Comparison of ENCODE assay signal across 11 cellular contexts in genomic region chr7:81501220-81501619, GRCh38.
A peak's percentile ranks its signal among the peaks of the same experiment; 100 is the strongest.
DNase-seq lines count a peak whose midpoint lies in the region; ATAC-seq, FAIRE-seq and TF ChIP-seq lines count a peak whose summit lies in the region.
"Had no signal": no experiment of that assay in that cellular context is flagged by ENCODE, and none has a peak within 500 bp of the region (broad histone marks: within the 10 kb centered on the region; RNA-seq: fewer than 3 reads in every experiment).

No MANE protein-coding gene starts in this region.

- H3K9me3 Mint-ChIP-seq in nephron progenitor cell, result no peaks in the 10 kb centered on the region
- no peaks in the 10 kb centered on the region for H3K9me3 Mint-ChIP-seq in natural killer cell treated with Interleukin-12 subunit alpha and Interleukin-12 subunit beta and Interleukin-15 and Interleukin-18, amount 100 ng/mL, for 72 hours
- H3K9me3 Mint-ChIP-seq: activated naive CD8-positive, alpha-beta T cell treated with anti-CD3 and anti-CD28 coated beads, Interleukin-2, amount 10 ng/mL, durations not matched to agents 7 days and 5 days had no signal

- no peaks in the 10 kb centered on the region for H3F3A ChIP-seq in PC-9 (ENCODE audit: insufficient read depth, low read depth)

- no peak overlapping the region for H3K4me3 ChIP-seq in PC-9
- H3K4me3 ChIP-seq in sigmoid colon, result no peak overlapping the region
- H3K4me3 ChIP-seq: lower lobe of right lung had no signal

- H3K27me3 Mint-ChIP-seq in nephron progenitor cell (ENCODE audit: low read depth, poor library complexity), result no peaks in the 10 kb centered on the region
- no peaks in the 10 kb centered on the region for H3K27me3 Mint-ChIP-seq in natural killer cell treated with Interleukin-12 subunit alpha and Interleukin-12 subunit beta and Interleukin-15 and Interleukin-18, amount 100 ng/mL, for 72 hours
- H3K27me3 Mint-ChIP-seq: activated naive CD8-positive, alpha-beta T cell treated with anti-CD3 and anti-CD28 coated beads, Interleukin-2, amount 10 ng/mL, durations not matched to agents 7 days and 5 days had no signal

- no peaks in the 10 kb centered on the region for H3K36me3 Mint-ChIP-seq in nephron progenitor cell (ENCODE audit: low read depth)
- H3K36me3 Mint-ChIP-seq in natural killer cell treated with Interleukin-12 subunit alpha and Interleukin-12 subunit beta and Interleukin-15 and Interleukin-18, amount 100 ng/mL, for 72 hours, result no peaks in the 10 kb centered on the region
- H3K36me3 Mint-ChIP-seq: activated naive CD8-positive, alpha-beta T cell treated with anti-CD3 and anti-CD28 coated beads, Interleukin-2, amount 10 ng/mL, durations not matched to agents 7 days and 5 days had no signal

- no peak for TF ChIP-seq EP300 in sigmoid colon (IDR thresholded peaks at IDR 0.05)

- in situ Hi-C loops in ACHN (cut with HindIII; ENCODE audit: low pct_ligation_motif_present, low pct_unique_long_range_greater_than_20kb, low sequenced_read_pairs), result loop anchor here (25.0 kb wide), 2 partner anchors 211 to 461 kb away; no protein-coding TSS in a partner anchor

- WGBS in sigmoid colon, 2 donors, result 50 to 67% methylated on average over 2 of the region's 2 CpGs

- H3K27ac ChIP-seq in PC-9, result no peak overlapping the region
- peak overlapping the region in 1 of 4 donors; percentile 71 for H3K27ac ChIP-seq in sigmoid colon
- H3K27ac ChIP-seq: lower lobe of right lung had no signal

- H3K4me2 ChIP-seq in PC-9, result no peak overlapping the region

- intact Hi-C loops in PC-9 (cut with micrococcal nuclease; ENCODE audit: unreplicated experiment), result no loop called here
- intact Hi-C loops in sigmoid colon (cut with DNase I), result loop anchor here (5.0 kb wide), 2 partner anchors 446 to 516 kb away; no protein-coding TSS in a partner anchor

- H3K9me2 ChIP-seq in PC-9 (ENCODE audit: insufficient read depth), result no peaks in the 10 kb centered on the region

- no peak for ATAC-seq in natural killer cell treated with Interleukin-12 subunit alpha and Interleukin-12 subunit beta and Interleukin-15 and Interleukin-18, amount 100 ng/mL, for 72 hours
- ATAC-seq: lower lobe of right lung had no signal

- POLR2A ChIA-PET in PC-9 (lab: Charles Lee; ENCODE audit: unreplicated experiment), result interaction anchor here (0.7 kb wide), 1 partner anchor 1641 kb away, joined by 3 read pairs; no protein-coding TSS in a partner anchor

- no peaks in the 10 kb centered on the region; the same call in 1 of the 2 replicates for H3K9me3 ChIP-seq in PC-9 (ENCODE audit: insufficient read depth, low read depth)
- no peaks in the 10 kb centered on the region for H3K9me3 ChIP-seq in sigmoid colon
- H3K9me3 ChIP-seq: lower lobe of right lung had no signal

- H4K20me1 ChIP-seq in PC-9 (ENCODE audit: insufficient read depth), result no peaks in the 10 kb centered on the region

- H3K4me1 Mint-ChIP-seq in nephron progenitor cell, result peaks cover 8% of the 10 kb centered on the region
- no peaks in the 10 kb centered on the region for H3K4me1 Mint-ChIP-seq in natural killer cell treated with Interleukin-12 subunit alpha and Interleukin-12 subunit beta and Interleukin-15 and Interleukin-18, amount 100 ng/mL, for 72 hours (ENCODE audit: low read depth in 2 of 2)
- H3K4me1 Mint-ChIP-seq: activated naive CD8-positive, alpha-beta T cell treated with anti-CD3 and anti-CD28 coated beads, Interleukin-2, amount 10 ng/mL, durations not matched to agents 7 days and 5 days had no signal

- CTCF ChIA-PET in PC-9 (lab: Charles Lee), result interaction anchor here (0.5 to 3.3 kb wide), 5 partner anchors 18 to 1843 kb away, joined by 3 to 49 read pairs (median 3); no protein-coding TSS in a partner anchor

- H3K27me3 ChIP-seq in PC-9 (ENCODE audit: insufficient read depth, low read depth) (no peaks in the 10 kb centered on the region), sigmoid colon (no peaks in the 10 kb centered on the region)

- TF ChIP-seq CTCF in PC-9 (conservative IDR thresholded peaks at IDR 0.05) (0 out of 2 replicates have a peak, but pooled peaks have one; percentile 23), sigmoid colon (IDR thresholded peaks at IDR 0.05) (no peak), nephron progenitor cell (IDR thresholded peaks at IDR 0.05) (no peak)

- no peak overlapping the region for H3K27ac Mint-ChIP-seq in nephron progenitor cell
- no peak overlapping the region for H3K27ac Mint-ChIP-seq in natural killer cell treated with Interleukin-12 subunit alpha and Interleukin-12 subunit beta and Interleukin-15 and Interleukin-18, amount 100 ng/mL, for 72 hours
- H3K27ac Mint-ChIP-seq: activated naive CD8-positive, alpha-beta T cell treated with anti-CD3 and anti-CD28 coated beads, Interleukin-2, amount 10 ng/mL, durations not matched to agents 7 days and 5 days had no signal

- H3K4me1 ChIP-seq in PC-9 (replicated peaks; ENCODE audit: insufficient read depth) (peaks cover 10% of the 10 kb centered on the region), sigmoid colon (peaks cover 0 to 27% (median 20%) of the 10 kb centered on the region in 4 donors)
- H3K4me1 ChIP-seq: lower lobe of right lung had no signal

- no peak for FAIRE-seq in GM12891 (lab: Jason Lieb, UNC)

- no peak for TF ChIP-seq POLR2A in sigmoid colon (IDR thresholded peaks at IDR 0.05)
- no peak for TF ChIP-seq POLR2A in GM12891 (IDR thresholded peaks at IDR 0.05; ENCODE audit: low read depth, low read length)

- no peaks in the 10 kb centered on the region for H3K36me3 ChIP-seq in PC-9 (ENCODE audit: low read depth)
- H3K36me3 ChIP-seq in sigmoid colon, result no peaks in the 10 kb centered on the region
- H3K36me3 ChIP-seq: lower lobe of right lung had no signal

- no peaks in the 10 kb centered on the region for H3K79me2 ChIP-seq in PC-9 (ENCODE audit: low read depth)

- no peak overlapping the region for H3K4me3 Mint-ChIP-seq in nephron progenitor cell
- H3K4me3 Mint-ChIP-seq in natural killer cell treated with Interleukin-12 subunit alpha and Interleukin-12 subunit beta and Interleukin-15 and Interleukin-18, amount 100 ng/mL, for 72 hours, result no peak overlapping the region
- H3K4me3 Mint-ChIP-seq: activated naive CD8-positive, alpha-beta T cell treated with anti-CD3 and anti-CD28 coated beads, Interleukin-2, amount 10 ng/mL, durations not matched to agents 7 days and 5 days had no signal

- no TSS peak for BruUV-seq in PC-9 (replicated peaks; lab: Mats Ljungman, UMichigan)

- H2AFZ ChIP-seq in PC-9, result no peak overlapping the region

- DNase-seq in ACHN (peak; percentile 72), HCEC 1CT (peak; percentile 63), PC-9 (no peak), fibroblast of peridontal ligament (ENCODE audit: extremely low read depth) (peak; percentile 85), sigmoid colon (no peak), GM12891 (ENCODE audit: insufficient read length, low spot score) (no peak), nephron progenitor cell (no peak)
- no peak for DNase-seq in natural killer cell treated with Interleukin-12 subunit alpha and Interleukin-12 subunit beta and Interleukin-15 and Interleukin-18, amount 100 ng/mL, for 72 hours (ENCODE audit: low spot score)
- DNase-seq: activated naive CD8-positive, alpha-beta T cell treated with anti-CD3 and anti-CD28 coated beads, Interleukin-2, amount 10 ng/mL, durations not matched to agents 7 days and 5 days; lower lobe of right lung; T-helper 2 cell had no signal

TF ChIP-seq in GM12891, 5 proteins besides CTCF, POLR2A, EP300 and RAD21:
- TF ChIP-seq POLR2AphosphoS5 (IDR thresholded peaks at IDR 0.05; ENCODE audit: low read depth, low read length) (no peak), SPI1 (IDR thresholded peaks at IDR 0.05; ENCODE audit: low read depth, low read length) (no peak), POU2F2 (IDR thresholded peaks at IDR 0.05; ENCODE audit: low read depth, low read length) (no peak), TAF1 (IDR thresholded peaks at IDR 0.05; ENCODE audit: low read depth, low read length) (no peak), PAX5 (IDR thresholded peaks at IDR 0.05; ENCODE audit: insufficient read depth, low read length, severe bottlenecking) (no peak)

Comparison
In these comparisons a context has a peak if more than half of its experiments do, and no peak if none do; other contexts are left out.
1. DNase-seq: peak in ACHN (single experiment), HCEC 1CT (single experiment) and fibroblast of peridontal ligament (single experiment); none in PC-9 (0 of 2), sigmoid colon (single experiment), GM12891 (single experiment), nephron progenitor cell (single experiment) and natural killer cell treated with Interleukin-12 subunit alpha and Interleukin-12 subunit beta and Interleukin-15 and Interleukin-18, amount 100 ng/mL, for 72 hours (single experiment).